Comparison of ENCODE assay signal across 15 cellular contexts in genomic region chr19:47411101-47411500, GRCh38. TPM values are rescaled to one million over a fixed set of nuclear protein-coding genes. Genes with fewer than 3 reads are reported as not detected.
"Had no signal": no experiment of that assay in that cellular context is flagged by ENCODE, and none has a peak within 500 bp of the region (broad histone marks: within the 10 kb centered on the region; RNA-seq: fewer than 3 reads in every experiment).

No MANE protein-coding gene starts in this region.

- H3K4me1 ChIP-seq: gastrocnemius medialis had no signal

- H3K27me3 ChIP-seq: ovary had no signal

- H3K9me3 ChIP-seq: gastrocnemius medialis, mucosa of descending colon, ovary had no signal

- H3K4me3 Mint-ChIP-seq: immature natural killer cell; naive thymus-derived CD8-positive, alpha-beta T cell; type B pancreatic cell had no signal

- H3K4me3 ChIP-seq: dorsolateral prefrontal cortex, gastrocnemius medialis, mucosa of descending colon, ovary had no signal

- ATAC-seq: gastrocnemius medialis; left colon; left ventricle myocardium superior; mucosa of descending colon; naive thymus-derived CD8-positive, alpha-beta T cell; right cardiac atrium had no signal

- H3K4me1 Mint-ChIP-seq: immature natural killer cell had no signal

- DNase-seq: cortex of kidney; dorsolateral prefrontal cortex; effector CD8-positive, alpha-beta T cell; gastrocnemius medialis; immature natural killer cell; left colon; left ventricle myocardium superior; mucosa of descending colon; naive thymus-derived CD8-positive, alpha-beta T cell; ovary; right cardiac atrium; small intestine; stimulated activated CD4-positive, alpha-beta T cell treated with anti-CD3 and anti-CD28 coated beads, Interleukin-12 subunit alpha, Interleukin-12 subunit beta, amount 100 ng/mL, for 4 hours; stimulated activated naive CD4-positive, alpha-beta T cell treated with Interleukin-2 at 50 U/mL for 16 hours had no signal

- H3K9me3 Mint-ChIP-seq: immature natural killer cell, type B pancreatic cell had no signal

- H3K27ac ChIP-seq: dorsolateral prefrontal cortex, gastrocnemius medialis, ovary had no signal

- H3K27ac Mint-ChIP-seq: immature natural killer cell; naive thymus-derived CD8-positive, alpha-beta T cell; type B pancreatic cell had no signal

- H3K36me3 ChIP-seq: gastrocnemius medialis, ovary had no signal

RNA-seq across cellular contexts. Expression of gene MEIS3, which starts 8.2 kb away (rescaled TPM):
- total RNA-seq: naive thymus-derived CD8-positive, alpha-beta T cell had no signal
- polyA plus RNA-seq: immature natural killer cell; naive thymus-derived CD8-positive, alpha-beta T cell had no signal
